Comparison of ENCODE assay signal across 6 cellular contexts in the genomic region with DNA sequence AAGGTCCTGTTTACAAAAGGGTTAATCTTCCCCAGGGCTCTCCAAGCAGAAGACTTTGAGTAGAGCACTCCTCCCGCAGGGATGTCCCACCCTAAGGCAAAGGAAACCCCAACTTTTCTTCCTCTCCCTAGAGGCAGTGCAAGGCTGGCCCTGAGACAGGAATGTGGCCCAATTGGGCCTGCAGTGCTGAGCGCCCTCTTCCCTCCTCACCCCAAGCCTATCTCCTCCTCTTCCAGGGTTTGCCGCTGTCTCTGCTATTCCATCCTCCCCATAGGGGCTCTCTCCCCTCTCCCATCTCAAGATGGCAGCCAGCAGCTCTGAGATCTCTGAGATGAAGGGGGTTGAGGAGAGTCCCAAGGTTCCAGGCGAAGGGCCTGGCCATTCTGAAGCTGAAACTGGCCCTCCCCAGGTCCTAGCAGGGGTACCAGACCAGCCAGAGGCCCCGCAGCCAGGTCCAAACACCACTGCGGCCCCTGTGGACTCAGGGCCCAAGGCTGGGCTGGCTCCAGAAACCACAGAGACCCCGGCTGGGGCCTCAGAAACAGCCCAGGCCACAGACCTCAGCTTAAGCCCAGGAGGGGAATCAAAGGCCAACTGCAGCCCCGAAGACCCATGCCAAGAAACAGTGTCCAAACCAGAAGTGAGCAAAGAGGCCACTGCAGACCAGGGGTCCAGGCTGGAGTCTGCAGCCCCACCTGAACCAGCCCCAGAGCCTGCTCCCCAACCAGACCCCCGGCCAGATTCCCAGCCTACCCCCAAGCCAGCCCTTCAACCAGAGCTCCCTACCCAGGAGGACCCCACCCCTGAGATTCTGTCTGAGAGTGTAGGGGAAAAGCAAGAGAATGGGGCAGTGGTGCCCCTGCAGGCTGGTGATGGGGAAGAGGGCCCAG. TPM values are rescaled to one million over a fixed set of nuclear protein-coding genes. Genes with fewer than 3 reads are reported as not detected.
DNase-seq lines count a peak whose midpoint lies in the region; ATAC-seq and TF ChIP-seq lines count a peak whose summit lies in the region.

No MANE protein-coding gene starts in this region.

- no peak overlapping the region for H3K27ac Mint-ChIP-seq in T-helper 2 cell treated with Interferon-gamma antibody and Interleukin-4, amounts not matched to agents 5 μg/mL and 100 μg/mL, for 36 hours

- no peak for ATAC-seq in GM21515 (IDR thresholded peaks at IDR 0.05; ENCODE audit: unreplicated experiment)

- no peaks in the 10 kb centered on the region for H3K9me3 Mint-ChIP-seq in T-helper 2 cell treated with Interferon-gamma antibody and Interleukin-4, amounts not matched to agents 5 μg/mL and 100 μg/mL, for 36 hours

- H3K4me1 Mint-ChIP-seq in T-helper 2 cell treated with Interferon-gamma antibody and Interleukin-4, amounts not matched to agents 5 μg/mL and 100 μg/mL, for 36 hours (ENCODE audit: low read depth), result peaks cover 41% of the 10 kb centered on the region

- no peak for DNase-seq in T-helper 2 cell treated with Interferon-gamma antibody and Interleukin-4, amounts not matched to agents 5 μg/mL and 100 μg/mL, for 36 hours (ENCODE audit: low spot score)
- DNase-seq in T-helper 2 cell, result no peak
- no peak for DNase-seq in fibroblast of villous mesenchyme (ENCODE audit: low read depth)
- DNase-seq in substantia nigra (lab: John Stamatoyannopoulos, UW), result peak in 1 of 49 donors; percentile 10
- DNase-seq in NCI-H1930 (lab: John Stamatoyannopoulos, UW), result no peak

- peaks cover 34% of the 10 kb centered on the region for H3K36me3 Mint-ChIP-seq in T-helper 2 cell treated with Interferon-gamma antibody and Interleukin-4, amounts not matched to agents 5 μg/mL and 100 μg/mL, for 36 hours (ENCODE audit: low read depth)

- peaks cover 8% of the 10 kb centered on the region for H3K27me3 Mint-ChIP-seq in T-helper 2 cell treated with Interferon-gamma antibody and Interleukin-4, amounts not matched to agents 5 μg/mL and 100 μg/mL, for 36 hours (ENCODE audit: low read depth)

- no peak for TF ChIP-seq CTCF in fibroblast of villous mesenchyme (IDR thresholded peaks at IDR 0.05; ENCODE audit: insufficient read depth, low read depth, low read length)

- peak overlapping the region; percentile 51 for H3K4me3 Mint-ChIP-seq in T-helper 2 cell treated with Interferon-gamma antibody and Interleukin-4, amounts not matched to agents 5 μg/mL and 100 μg/mL, for 36 hours

- peak overlapping the region; percentile 89 for H3K27ac ChIP-seq in substantia nigra (ENCODE audit: low read depth, low read length, poor library complexity, severe bottlenecking)

- peak overlapping the region; percentile 64 for H3K4me3 ChIP-seq in fibroblast of villous mesenchyme (ENCODE audit: low read depth, low read length)

RNA-seq across cellular contexts. Expression of a gene that starts 1.0 kb away (rescaled TPM):
- total RNA-seq in fibroblast of villous mesenchyme, result 3.0 and 3.2 TPM in 2 replicates

RNA-seq across cellular contexts. Expression of a gene that starts 3.0 kb away (rescaled TPM):
- 20.3 and 20.7 TPM in 2 replicates for total RNA-seq in fibroblast of villous mesenchyme

RNA-seq across cellular contexts. Expression of a gene that starts 6.7 kb away (rescaled TPM):
- 166 and 269 TPM in 2 replicates for total RNA-seq in fibroblast of villous mesenchyme

RNA-seq across cellular contexts. Expression of a gene that starts 7.3 kb away (rescaled TPM):
- 211 and 250 TPM in 2 replicates for total RNA-seq in fibroblast of villous mesenchyme

RNA-seq across cellular contexts. Expression of a gene that starts 22.4 kb away (rescaled TPM):
- total RNA-seq in fibroblast of villous mesenchyme, result 32.5 and 45.3 TPM in 2 replicates
